ENCODE assay signal across 8 cellular contexts in the genomic region with DNA sequence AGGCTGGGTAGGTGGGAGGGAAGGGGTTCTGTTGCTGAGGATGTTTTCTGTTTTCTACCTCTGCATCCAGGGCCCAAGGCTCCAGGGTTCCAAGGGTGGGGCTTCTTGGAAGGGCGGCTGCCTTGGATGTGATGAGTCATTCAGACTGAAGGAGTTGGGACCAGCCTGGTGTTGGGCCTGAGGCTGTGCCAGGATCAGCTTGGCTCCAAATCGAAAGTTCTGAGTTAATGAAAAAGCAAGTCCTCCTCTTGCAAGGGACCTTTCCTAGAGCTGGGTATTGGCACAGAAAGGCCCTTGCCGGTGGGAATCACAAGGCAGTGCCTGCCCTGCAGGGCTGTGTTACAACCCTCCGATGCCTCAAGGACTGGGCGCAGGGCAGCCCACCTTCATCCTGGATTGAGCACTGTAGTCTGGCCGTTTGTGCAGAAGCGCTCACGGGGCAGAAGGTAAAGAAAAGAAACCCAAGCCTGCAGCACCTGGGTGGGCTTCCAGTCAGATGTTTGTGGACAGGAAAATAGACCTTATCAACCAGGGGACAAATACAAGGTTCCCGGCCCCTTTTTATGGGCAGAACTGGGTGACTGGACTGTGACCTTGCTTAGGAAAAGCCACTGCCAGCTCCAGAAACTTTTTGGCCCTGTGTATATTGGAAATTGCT. TPM values are rescaled to one million over a fixed set of nuclear protein-coding genes. Genes with fewer than 3 reads are reported as not detected.
DNase-seq lines count a peak whose midpoint lies in the region; ATAC-seq and TF ChIP-seq lines count a peak whose summit lies in the region.

No MANE protein-coding gene starts in this region.

- no peak overlapping the region for H3K27ac Mint-ChIP-seq in endothelial cell (ENCODE audit: unreplicated experiment)
- H3K27ac Mint-ChIP-seq in activated CD8-positive, alpha-beta T cell treated with anti-CD3 and anti-CD28 coated beads for 36 hours = no peak overlapping the region

- no peak for TF ChIP-seq POLR2A in NB4 (IDR thresholded peaks at IDR 0.05; ENCODE audit: extremely low read depth, insufficient read length)

- peaks cover 7% of the 10 kb centered on the region for H3K4me1 Mint-ChIP-seq in endothelial cell (ENCODE audit: unreplicated experiment)
- peaks cover 9% of the 10 kb centered on the region for H3K4me1 Mint-ChIP-seq in activated CD8-positive, alpha-beta T cell treated with anti-CD3 and anti-CD28 coated beads for 36 hours (ENCODE audit: low read depth)

- CTCF ChIA-PET in activated CD8-positive, alpha-beta T cell treated with anti-CD3 and anti-CD28 coated beads for 36 hours (lab: Charles Lee) = no interaction called here

- no peak for TF ChIP-seq CTCF in NB4 (IDR thresholded peaks at IDR 0.05; ENCODE audit: low read depth, low read length)
- no peak for TF ChIP-seq CTCF in endothelial cell (IDR thresholded peaks at IDR 0.05; ENCODE audit: unreplicated experiment)
- TF ChIP-seq CTCF in activated CD8-positive, alpha-beta T cell treated with anti-CD3 and anti-CD28 coated beads for 36 hours (IDR thresholded peaks at IDR 0.05) = no peak

- H3K36me3 Mint-ChIP-seq in endothelial cell (ENCODE audit: low read depth, unreplicated experiment) = no peaks in the 10 kb centered on the region
- H3K36me3 Mint-ChIP-seq in activated CD8-positive, alpha-beta T cell treated with anti-CD3 and anti-CD28 coated beads for 36 hours (ENCODE audit: low read depth) = peaks cover 4% of the 10 kb centered on the region

- peak overlapping the region; percentile 90 for H3K27ac ChIP-seq in epithelial cell of prostate

- no peaks in the 10 kb centered on the region for H3K9me3 Mint-ChIP-seq in endothelial cell (ENCODE audit: unreplicated experiment)
- no peaks in the 10 kb centered on the region for H3K9me3 Mint-ChIP-seq in activated CD8-positive, alpha-beta T cell treated with anti-CD3 and anti-CD28 coated beads for 36 hours

- in situ Hi-C loops in ACHN (cut with HindIII; ENCODE audit: low pct_ligation_motif_present, low pct_unique_long_range_greater_than_20kb, low sequenced_read_pairs) = no loop called here

- POLR2A ChIA-PET in activated CD8-positive, alpha-beta T cell treated with anti-CD3 and anti-CD28 coated beads for 36 hours (lab: Charles Lee) = interaction anchor here (0.6 to 1.0 kb wide), 2 partner anchors 18 to 24 kb away, joined by 3 to 4 read pairs; no protein-coding TSS in a partner anchor

- H3K4me3 ChIP-seq in NB4 (ENCODE audit: low read depth, low read length) = peak overlapping the region; percentile 52

- no peak for ATAC-seq in activated CD8-positive, alpha-beta T cell treated with anti-CD3 and anti-CD28 coated beads for 36 hours

- H3K27me3 Mint-ChIP-seq in endothelial cell (ENCODE audit: unreplicated experiment) = peaks cover 2% of the 10 kb centered on the region
- H3K27me3 Mint-ChIP-seq in activated CD8-positive, alpha-beta T cell treated with anti-CD3 and anti-CD28 coated beads for 36 hours = no peaks in the 10 kb centered on the region

- peak; percentile 92 for DNase-seq in ACHN
- peak; percentile 62 for DNase-seq in NB4 (ENCODE audit: low read depth)
- DNase-seq in epithelial cell of prostate (ENCODE audit: low read depth, low spot score) = peak; percentile 65
- peak; percentile 75 for DNase-seq in myocyte (ENCODE audit: low read depth)
- DNase-seq in endothelial cell (ENCODE audit: low spot score) = no peak
- DNase-seq in Kasumi-1 (lab: John Stamatoyannopoulos, UW) = no peak
- no peak for DNase-seq in NK-92 (lab: John Stamatoyannopoulos, UW; ENCODE audit: unreplicated experiment)
- DNase-seq in activated CD8-positive, alpha-beta T cell treated with anti-CD3 and anti-CD28 coated beads for 36 hours = no peak

- no peak overlapping the region for H3K4me3 Mint-ChIP-seq in endothelial cell (ENCODE audit: unreplicated experiment)
- H3K4me3 Mint-ChIP-seq in activated CD8-positive, alpha-beta T cell treated with anti-CD3 and anti-CD28 coated beads for 36 hours = no peak overlapping the region

- intact Hi-C loops in activated CD8-positive, alpha-beta T cell treated with anti-CD3 and anti-CD28 coated beads for 36 hours (cut with micrococcal nuclease) = no loop called here

RNA-seq across cellular contexts. Expression of gene TTC7A, which starts 27.1 kb away (rescaled TPM):
- 4.4 and 8.0 TPM in 2 replicates for total RNA-seq in myocyte
- polyA plus RNA-seq in myocyte (2012) = 16.1 TPM
- total RNA-seq in endothelial cell (ENCODE audit: unreplicated experiment) = 10.8 TPM
- 10 to 100 TPM; 51.6 to 54.7 TPM for total RNA-seq in activated CD8-positive, alpha-beta T cell treated with anti-CD3 and anti-CD28 coated beads for 36 hours

RNA-seq across cellular contexts. Expression of gene MCFD2, which starts 52.5 kb away (rescaled TPM):
- total RNA-seq in myocyte (51.8 and 66.7 TPM in 2 replicates), endothelial cell (ENCODE audit: unreplicated experiment) (121 TPM)
- polyA plus RNA-seq in myocyte (2012) = 63.8 TPM
- total RNA-seq in activated CD8-positive, alpha-beta T cell treated with anti-CD3 and anti-CD28 coated beads for 36 hours = 10 to 100 TPM; 27.7 to 31.8 TPM

Comparison
In these comparisons a context has a peak if more than half of its experiments do, and no peak if none do; other contexts are left out.
1. DNase-seq: peak in ACHN (single experiment), NB4 (single experiment), epithelial cell of prostate (single experiment) and myocyte (single experiment); none in endothelial cell (single experiment), Kasumi-1 (0 of 2), NK-92 (single experiment) and activated CD8-positive, alpha-beta T cell treated with anti-CD3 and anti-CD28 coated beads for 36 hours (single experiment).